In the genomic region with DNA sequence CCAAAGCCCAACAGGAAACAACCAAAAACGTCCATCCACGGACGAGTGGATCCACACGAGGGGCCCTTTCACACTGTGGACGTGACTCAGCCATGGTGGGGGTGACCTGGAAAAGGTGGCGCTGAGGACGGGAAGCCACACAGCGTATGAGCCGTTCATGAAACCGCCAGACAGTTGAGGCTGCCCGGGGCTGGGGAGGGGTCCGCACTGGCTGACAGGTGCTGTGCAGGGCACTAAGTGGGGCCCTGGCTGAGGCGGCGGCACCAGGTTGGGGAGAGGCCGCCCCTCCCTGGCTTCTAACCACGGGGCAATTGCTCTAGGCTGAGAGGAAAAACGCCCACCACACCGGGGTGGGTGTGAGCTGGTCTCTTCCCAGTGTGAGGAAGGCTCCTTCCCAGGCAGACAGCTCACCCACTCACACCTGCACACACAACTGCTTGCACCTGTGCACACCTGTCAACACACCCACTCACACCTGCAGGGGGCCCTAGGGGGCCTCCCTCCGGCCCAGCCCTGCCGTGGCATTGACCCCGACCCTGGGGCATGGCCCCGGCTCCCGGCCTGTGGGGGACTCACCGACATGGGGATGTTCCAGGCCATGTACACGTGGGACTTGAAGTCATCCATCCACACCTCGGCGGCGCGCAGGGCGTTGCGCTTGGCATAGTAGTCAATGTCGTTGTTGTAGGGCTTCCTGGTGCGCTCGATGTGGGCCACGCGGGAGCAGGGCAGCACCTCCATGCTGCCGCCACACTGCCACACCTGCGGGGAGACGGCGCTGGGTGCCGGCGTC, we compare ENCODE assay signal across 25 cellular contexts.
"Had no signal": no experiment of that assay in that cellular context is flagged by ENCODE, and none has a peak within 500 bp of the region (broad histone marks: within the 10 kb centered on the region; RNA-seq: fewer than 3 reads in every experiment).

No MANE protein-coding gene starts in this region.

- H3K9me3 Mint-ChIP-seq: IgD-negative memory B cell had no signal

- DNase-seq: MV-4-11, NCI-H1048, NCI-H1105, NCI-H1417, NCI-H1436 treated with DMSO at 0.1 percent for 48 hours, NCI-H1694, NCI-H1930, NCI-H2081, NCI-H2107, NCI-H226, NCI-H446, NCI-H510A, NCI-H524 treated with DMSO at 0.1 percent for 48 hours, NCI-H69, NCI-H774, RPMI8226, SHP77, SK-N-SH, T-helper 1 cell had no signal

- H3K27ac Mint-ChIP-seq: IgD-negative memory B cell had no signal

- H3K4me3 ChIP-seq: K562 had no signal

- H3K4me2 ChIP-seq: KMS-11, SK-N-SH had no signal

- ATAC-seq: K562 had no signal

- H3K9me3 ChIP-seq: SK-N-SH had no signal

- FAIRE-seq: HTR-8/SVneo, K562, RCC 7860 had no signal

- H3K9ac ChIP-seq: KMS-11, SK-N-SH had no signal

- H3K4me3 Mint-ChIP-seq: IgD-negative memory B cell had no signal

- H3K27ac ChIP-seq: HL-60, KMS-11 had no signal
